ENCODE assay signal across 1 cellular context in the genomic region with DNA sequence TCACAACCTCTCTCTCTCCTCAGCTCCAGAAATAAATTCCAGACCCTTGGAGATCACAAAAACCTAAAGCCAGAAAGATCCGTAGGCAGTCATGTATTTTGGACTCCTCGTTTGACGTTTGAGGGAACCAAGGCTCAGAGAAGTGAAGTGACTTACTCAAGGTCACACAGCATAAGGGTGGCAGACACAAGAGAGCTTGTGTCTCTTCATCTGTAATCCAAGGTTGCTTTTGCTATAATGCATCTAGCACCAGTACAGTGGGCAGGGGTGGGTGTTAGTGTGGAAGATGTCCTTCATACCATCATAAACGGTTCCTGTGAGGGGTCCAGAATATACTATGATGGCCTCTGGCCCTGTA.
TF ChIP-seq lines count a peak whose summit lies in the region.

No MANE protein-coding gene starts in this region.

TF ChIP-seq in GM23338, 12 proteins besides CTCF, POLR2A, EP300 and RAD21 (continued from another document):
- TF ChIP-seq, protein P1, sequence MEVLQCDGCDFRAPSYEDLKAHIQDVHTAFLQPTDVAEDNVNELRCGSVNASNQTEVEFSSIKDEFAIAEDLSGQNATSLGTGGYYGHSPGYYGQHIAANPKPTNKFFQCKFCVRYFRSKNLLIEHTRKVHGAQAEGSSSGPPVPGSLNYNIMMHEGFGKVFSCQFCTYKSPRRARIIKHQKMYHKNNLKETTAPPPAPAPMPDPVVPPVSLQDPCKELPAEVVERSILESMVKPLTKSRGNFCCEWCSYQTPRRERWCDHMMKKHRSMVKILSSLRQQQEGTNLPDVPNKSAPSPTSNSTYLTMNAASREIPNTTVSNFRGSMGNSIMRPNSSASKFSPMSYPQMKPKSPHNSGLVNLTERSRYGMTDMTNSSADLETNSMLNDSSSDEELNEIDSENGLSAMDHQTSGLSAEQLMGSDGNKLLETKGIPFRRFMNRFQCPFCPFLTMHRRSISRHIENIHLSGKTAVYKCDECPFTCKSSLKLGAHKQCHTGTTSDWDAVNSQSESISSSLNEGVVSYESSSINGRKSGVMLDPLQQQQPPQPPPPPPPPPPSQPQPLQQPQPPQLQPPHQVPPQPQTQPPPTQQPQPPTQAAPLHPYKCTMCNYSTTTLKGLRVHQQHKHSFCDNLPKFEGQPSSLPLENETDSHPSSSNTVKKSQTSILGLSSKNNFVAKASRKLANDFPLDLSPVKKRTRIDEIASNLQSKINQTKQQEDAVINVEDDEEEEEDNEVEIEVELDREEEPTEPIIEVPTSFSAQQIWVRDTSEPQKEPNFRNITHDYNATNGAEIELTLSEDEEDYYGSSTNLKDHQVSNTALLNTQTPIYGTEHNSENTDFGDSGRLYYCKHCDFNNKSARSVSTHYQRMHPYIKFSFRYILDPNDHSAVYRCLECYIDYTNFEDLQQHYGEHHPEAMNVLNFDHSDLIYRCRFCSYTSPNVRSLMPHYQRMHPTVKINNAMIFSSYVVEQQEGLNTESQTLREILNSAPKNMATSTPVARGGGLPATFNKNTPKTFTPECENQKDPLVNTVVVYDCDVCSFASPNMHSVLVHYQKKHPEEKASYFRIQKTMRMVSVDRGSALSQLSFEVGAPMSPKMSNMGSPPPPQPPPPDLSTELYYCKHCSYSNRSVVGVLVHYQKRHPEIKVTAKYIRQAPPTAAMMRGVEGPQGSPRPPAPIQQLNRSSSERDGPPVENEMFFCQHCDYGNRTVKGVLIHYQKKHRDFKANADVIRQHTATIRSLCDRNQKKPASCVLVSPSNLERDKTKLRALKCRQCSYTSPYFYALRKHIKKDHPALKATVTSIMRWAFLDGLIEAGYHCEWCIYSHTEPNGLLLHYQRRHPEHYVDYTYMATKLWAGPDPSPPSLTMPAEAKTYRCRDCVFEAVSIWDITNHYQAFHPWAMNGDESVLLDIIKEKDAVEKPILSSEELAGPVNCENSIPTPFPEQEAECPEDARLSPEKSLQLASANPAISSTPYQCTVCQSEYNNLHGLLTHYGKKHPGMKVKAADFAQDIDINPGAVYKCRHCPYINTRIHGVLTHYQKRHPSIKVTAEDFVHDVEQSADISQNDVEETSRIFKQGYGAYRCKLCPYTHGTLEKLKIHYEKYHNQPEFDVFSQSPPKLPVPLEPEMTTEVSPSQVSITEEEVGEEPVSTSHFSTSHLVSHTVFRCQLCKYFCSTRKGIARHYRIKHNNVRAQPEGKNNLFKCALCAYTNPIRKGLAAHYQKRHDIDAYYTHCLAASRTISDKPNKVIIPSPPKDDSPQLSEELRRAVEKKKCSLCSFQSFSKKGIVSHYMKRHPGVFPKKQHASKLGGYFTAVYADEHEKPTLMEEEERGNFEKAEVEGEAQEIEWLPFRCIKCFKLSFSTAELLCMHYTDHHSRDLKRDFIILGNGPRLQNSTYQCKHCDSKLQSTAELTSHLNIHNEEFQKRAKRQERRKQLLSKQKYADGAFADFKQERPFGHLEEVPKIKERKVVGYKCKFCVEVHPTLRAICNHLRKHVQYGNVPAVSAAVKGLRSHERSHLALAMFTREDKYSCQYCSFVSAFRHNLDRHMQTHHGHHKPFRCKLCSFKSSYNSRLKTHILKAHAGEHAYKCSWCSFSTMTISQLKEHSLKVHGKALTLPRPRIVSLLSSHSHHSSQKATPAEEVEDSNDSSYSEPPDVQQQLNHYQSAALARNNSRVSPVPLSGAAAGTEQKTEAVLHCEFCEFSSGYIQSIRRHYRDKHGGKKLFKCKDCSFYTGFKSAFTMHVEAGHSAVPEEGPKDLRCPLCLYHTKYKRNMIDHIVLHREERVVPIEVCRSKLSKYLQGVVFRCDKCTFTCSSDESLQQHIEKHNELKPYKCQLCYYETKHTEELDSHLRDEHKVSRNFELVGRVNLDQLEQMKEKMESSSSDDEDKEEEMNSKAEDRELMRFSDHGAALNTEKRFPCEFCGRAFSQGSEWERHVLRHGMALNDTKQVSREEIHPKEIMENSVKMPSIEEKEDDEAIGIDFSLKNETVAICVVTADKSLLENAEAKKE (CRISPR knock-in tag; IDR thresholded peaks at IDR 0.05): no peak
